Comparison of ENCODE assay signal across 7 cellular contexts in genomic region chr5:151447174-151448037, GRCh38.
A peak's percentile ranks its signal among the peaks of the same experiment; 100 is the strongest.
DNase-seq lines count a peak whose midpoint lies in the region; ATAC-seq and TF ChIP-seq lines count a peak whose summit lies in the region.

TSS of gene SLC36A1 (plus strand) at chr5:151447603. CDS start at chr5:151458793, 11,190 bp downstream.

- ATAC-seq in GM18505 (IDR thresholded peaks at IDR 0.05; ENCODE audit: unreplicated experiment) = peak; percentile 82
- ATAC-seq in HG02970 (IDR thresholded peaks at IDR 0.05; ENCODE audit: low FRiP score, unreplicated experiment) = peak; percentile 93

- peak; percentile 82 for TF ChIP-seq POLR2A in GM18505 (IDR thresholded peaks at IDR 0.05; ENCODE audit: borderline replicate concordance, extremely low read depth, insufficient read depth, insufficient read length)

- peak within 1 kb of the TSS; percentile 71 for H3K4me3 ChIP-seq in retinal pigment epithelial cell (ENCODE audit: low read length)

- TF ChIP-seq CTCF in retinal pigment epithelial cell (conservative IDR thresholded peaks at IDR 0.05; ENCODE audit: low read depth, low read length) = peak; percentile 93

- DNase-seq in NCI-H187 treated with DMSO at 0.1 percent for 48 hours (lab: John Stamatoyannopoulos, UW) (peak; percentile 83), T-helper 22 cell (ENCODE audit: low read depth) (peak; percentile 75), astrocyte of the hippocampus (ENCODE audit: low read depth, low spot score) (peak; percentile 95), hippocampal formation (lab: John Stamatoyannopoulos, UW) (peak; percentile 87 to 90), retinal pigment epithelial cell (ENCODE audit: low read depth) (peak; percentile 38)

Comparison
In these comparisons a context has a peak if more than half of its experiments do, and no peak if none do; other contexts are left out.
1. Peak in every context shown above with its lines: DNase-seq, ATAC-seq and H3K4me3 ChIP-seq.
2. DNase-seq: peak in every context shown above with its lines; median percentile 95 in astrocyte of the hippocampus; 88 in hippocampal formation; 83 in NCI-H187 treated with DMSO at 0.1 percent for 48 hours; 75 in T-helper 22 cell; 38 in retinal pigment epithelial cell.